8 cellular contexts compared by ENCODE assay signal in the genomic region with DNA sequence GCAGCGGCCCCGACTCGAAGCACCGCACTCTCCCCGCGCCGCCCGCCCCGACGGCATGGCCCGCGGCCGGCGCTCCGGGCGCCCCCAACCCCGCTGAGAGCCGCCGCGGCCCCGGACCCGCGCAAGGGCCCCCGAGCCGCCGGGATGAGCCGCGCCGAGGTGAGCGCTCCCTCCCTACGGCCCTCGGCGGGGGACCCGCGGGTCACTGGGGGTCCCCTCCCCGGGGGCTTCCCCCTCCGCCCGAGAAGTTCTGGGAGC. TPM values are rescaled to one million over a fixed set of nuclear protein-coding genes. Genes with fewer than 3 reads are reported as not detected.
DNase-seq lines count a peak whose midpoint lies in the region; ATAC-seq and TF ChIP-seq lines count a peak whose summit lies in the region.

No MANE protein-coding gene starts in this region.

- peaks cover 0 to 24% (median 8%) of the 10 kb centered on the region in 11 experiments; a peak in 10 of 22 replicates for H4K20me1 ChIP-seq in BLaER1 treated with 17β-estradiol and CSF1 and Interleukin-3, amounts not matched to agents 10 nM and 100 nM
- no peaks in the 10 kb centered on the region for H4K20me1 ChIP-seq in HCT116 (ENCODE audit: insufficient read depth)

- TF ChIP-seq RAD21 in HCT116 (IDR thresholded peaks at IDR 0.05; ENCODE audit: low read depth) (no peak), liver (IDR thresholded peaks at IDR 0.05) (no peak)

- under 1% methylated on average over 38 of the region's 38 CpGs for WGBS in liver
- 0% methylated on average over 13 of the region's 38 CpGs; no CpG with 5 or more reads in 1 of the 2 donors for WGBS in upper lobe of left lung, 2 donors

- H3K9me3 ChIP-seq in BLaER1 treated with 17β-estradiol and CSF1 and Interleukin-3, amounts not matched to agents 10 nM and 100 nM (replicated peaks in 1 of 11) = peaks cover 0 to 2% (median under 1%) of the 10 kb centered on the region in 11 experiments; a peak in 7 of 22 replicates
- H3K9me3 ChIP-seq in HCT116 (ENCODE audit: control insufficient read depth in 1 of 2, insufficient read depth in 1 of 2, low read depth in 1 of 2, low read length in 2 of 2) (no peaks in the 10 kb centered on the region), liver (ENCODE audit: control insufficient read depth in 4 of 4, low read length in 3 of 4) (no peaks in the 10 kb centered on the region), upper lobe of left lung (no peaks in the 10 kb centered on the region)

- no peak overlapping the region for H2AFZ ChIP-seq in HCT116 (ENCODE audit: low read depth, low read length, poor library complexity, severe bottlenecking)

- H3K79me2 ChIP-seq in HCT116 (ENCODE audit: insufficient read depth, low read length) = peaks cover 13% of the 10 kb centered on the region; the same call in 1 of the 2 replicates

- H3K4me3 Mint-ChIP-seq in activated naive CD8-positive, alpha-beta T cell = peak overlapping the region; percentile 80

- RAD21 ChIA-PET in HCT116 (lab: Charles Lee; ENCODE audit: low non-redundant PET in 1 of 2, low total read pairs in 2 of 2, uncharacterized antibody in 2 of 2, unreplicated experiment in 2 of 2) = interaction anchor here (2.3 to 3.0 kb wide), 2 partner anchors 207 kb away, joined by 10 to 16 read pairs; no protein-coding TSS in a partner anchor

- BruUV-seq in HCT116 (replicated peaks; lab: Mats Ljungman, UMichigan) = no TSS peak

- H3K9me2 ChIP-seq in HCT116 (ENCODE audit: insufficient read depth) = no peaks in the 10 kb centered on the region

- no peak for TF ChIP-seq POLR2A in HCT116 (IDR thresholded peaks at IDR 0.05; ENCODE audit: borderline replicate concordance, extremely low read depth, insufficient read depth, insufficient read length)
- TF ChIP-seq POLR2A in upper lobe of left lung (IDR thresholded peaks at IDR 0.05) = no peak

- peak overlapping the region; percentile 79 to 96 (median 88) for H3K9ac ChIP-seq in BLaER1 treated with 17β-estradiol and CSF1 and Interleukin-3, amounts not matched to agents 10 nM and 100 nM
- H3K9ac ChIP-seq in HCT116 (ENCODE audit: low read length) (peak overlapping the region; percentile 76), liver (ENCODE audit: low read depth in 1 of 2, low read length in 2 of 2) (peak overlapping the region; percentile 65 to 97)

- ATAC-seq in HCT116 (no peak), upper lobe of left lung (ENCODE audit: low FRiP score in 2 of 2) (no peak), HG02870 (IDR thresholded peaks at IDR 0.05; ENCODE audit: unreplicated experiment) (no peak)

- H3K36me3 ChIP-seq in BLaER1 treated with 17β-estradiol and CSF1 and Interleukin-3, amounts not matched to agents 10 nM and 100 nM = peaks cover 0 to 14% (median 2%) of the 10 kb centered on the region in 11 experiments; a peak in 10 of 22 replicates
- H3K36me3 ChIP-seq in HCT116 (ENCODE audit: control insufficient read depth in 1 of 2, insufficient read depth in 2 of 2, low read length in 2 of 2) (peaks cover 0 to under 1% of the 10 kb centered on the region in 2 experiments; a peak in 1 of 4 replicates), liver (ENCODE audit: control insufficient read depth in 4 of 4, insufficient read depth in 3 of 4, low read depth in 1 of 4, low read length in 3 of 4) (no peaks in the 10 kb centered on the region), upper lobe of left lung (no peaks in the 10 kb centered on the region)

- peaks cover 0 to 25% (median 20%) of the 10 kb centered on the region in 11 experiments; a peak in 12 of 22 replicates for H3K27me3 ChIP-seq in BLaER1 treated with 17β-estradiol and CSF1 and Interleukin-3, amounts not matched to agents 10 nM and 100 nM
- H3K27me3 ChIP-seq in HCT116 (ENCODE audit: insufficient read depth, low read length) (no peaks in the 10 kb centered on the region), liver (ENCODE audit: control insufficient read depth in 4 of 4, insufficient read depth in 4 of 4, low read length in 3 of 4) (no peaks in the 10 kb centered on the region), upper lobe of left lung (peaks cover 0 to 9% (median 0%) of the 10 kb centered on the region in 4 donors)

- H3K27me3 Mint-ChIP-seq in activated naive CD8-positive, alpha-beta T cell = peaks cover 10% of the 10 kb centered on the region

- CTCF ChIA-PET in HCT116 (lab: Charles Lee) = interaction anchor here (1.3 to 5.4 kb wide), 4 partner anchors 125 to 238 kb away, joined by 3 to 131 read pairs (median 26); no protein-coding TSS in a partner anchor

- no peaks in the 10 kb centered on the region for H3K36me3 Mint-ChIP-seq in activated naive CD8-positive, alpha-beta T cell

- peak overlapping the region; percentile 91 to 100 (median 99) for H3K4me2 ChIP-seq in BLaER1 treated with 17β-estradiol and CSF1 and Interleukin-3, amounts not matched to agents 10 nM and 100 nM
- peak overlapping the region; percentile 96 for H3K4me2 ChIP-seq in HCT116 (ENCODE audit: low read length)

- DNase-seq in HCT116 (ENCODE audit: low read depth, low spot score) (no peak), upper lobe of left lung (no peak), AG20443 (ENCODE audit: low spot score) (no peak), posterior vena cava (ENCODE audit: low spot score) (no peak)

- TF ChIP-seq CTCF in HCT116 (IDR thresholded peaks at IDR 0.05 in 2 of 3, conservative IDR thresholded peaks at IDR 0.05 in 1 of 3; ENCODE audit: borderline replicate concordance in 1 of 3, insufficient read depth in 1 of 3, low read depth in 2 of 3, low read length in 2 of 3) = no peak
- TF ChIP-seq CTCF in liver (IDR thresholded peaks at IDR 0.05; ENCODE audit: low read depth, low read length, missing input control) = no peak
- no peak for TF ChIP-seq CTCF in upper lobe of left lung (IDR thresholded peaks at IDR 0.05)

- no peak for TF ChIP-seq EP300 in upper lobe of left lung (IDR thresholded peaks at IDR 0.05)

- no peaks in the 10 kb centered on the region for H3K9me3 Mint-ChIP-seq in activated naive CD8-positive, alpha-beta T cell (ENCODE audit: low read depth)

- H3K27ac Mint-ChIP-seq in activated naive CD8-positive, alpha-beta T cell = no peak overlapping the region

- peaks cover 31 to 41% (median 35%) of the 10 kb centered on the region in 10 experiments for H3K4me1 ChIP-seq in BLaER1 treated with 17β-estradiol and CSF1 and Interleukin-3, amounts not matched to agents 10 nM and 100 nM
- H3K4me1 ChIP-seq in HCT116 (ENCODE audit: control insufficient read depth in 1 of 2, insufficient read depth in 2 of 2, low read length in 2 of 2) = peaks cover 10 to 48% of the 10 kb centered on the region in 2 experiments
- peaks cover 0 to 33% (median 20%) of the 10 kb centered on the region in 4 donors for H3K4me1 ChIP-seq in liver (ENCODE audit: control insufficient read depth in 4 of 4, insufficient read depth in 4 of 4, low read length in 3 of 4)
- H3K4me1 ChIP-seq in upper lobe of left lung = peaks cover 16 to 36% (median 27%) of the 10 kb centered on the region in 4 donors

- H3K4me3 ChIP-seq in BLaER1 treated with 17β-estradiol and CSF1 and Interleukin-3, amounts not matched to agents 10 nM and 100 nM = peak overlapping the region; percentile 81 to 95 (median 88)
- peak overlapping the region; percentile 61 to 73 for H3K4me3 ChIP-seq in HCT116 (replicated peaks in 1 of 2; ENCODE audit: low read depth in 1 of 2, low read length in 2 of 2)
- peak overlapping the region; percentile 66 to 79 (median 72) for H3K4me3 ChIP-seq in liver (ENCODE audit: low read depth in 1 of 3, low read length in 3 of 3)
- peak overlapping the region; percentile 43 to 82 (median 60) for H3K4me3 ChIP-seq in upper lobe of left lung

- H3K4me1 Mint-ChIP-seq in activated naive CD8-positive, alpha-beta T cell (ENCODE audit: low read depth) = peaks cover 20% of the 10 kb centered on the region

- intact Hi-C loops in HCT116 (cut with micrococcal nuclease) = loop anchor here (5.0 kb wide), 1 partner anchor 86 kb away; no protein-coding TSS in a partner anchor
- intact Hi-C loops in posterior vena cava (cut with DNase I) = loop anchor here in 1 of 2 donors (5.0 kb wide), 1 partner anchor 121 kb away; no protein-coding TSS in a partner anchor

- peak overlapping the region; percentile 73 to 92 (median 86) for H3K27ac ChIP-seq in BLaER1 treated with 17β-estradiol and CSF1 and Interleukin-3, amounts not matched to agents 10 nM and 100 nM
- H3K27ac ChIP-seq in HCT116 (ENCODE audit: low read depth, low read length) (peak overlapping the region; percentile 74), liver (ENCODE audit: low read depth in 1 of 2, low read length in 2 of 2) (peak overlapping the region; percentile 98), upper lobe of left lung (peak overlapping the region; percentile 96 to 99 (median 98))

- POLR2A ChIA-PET in HCT116 (lab: Charles Lee) = interaction anchor here (0.9 to 3.8 kb wide), 4 partner anchors 17 to 207 kb away, joined by 5 to 24 read pairs (median 6); a partner anchor contains a TSS

TF ChIP-seq in HCT116, 20 proteins besides CTCF, POLR2A, EP300 and RAD21:
- TF ChIP-seq TCF7L2 (IDR thresholded peaks at IDR 0.05; ENCODE audit: borderline replicate concordance, extremely low read depth, insufficient read depth, insufficient read length) = peak; percentile 5
- no peak for TF ChIP-seq FOSL1 (IDR thresholded peaks at IDR 0.05; ENCODE audit: low read depth)
TF ChIP-seq in HCT116: peak in this region for 1.

TF ChIP-seq in liver, 16 proteins besides CTCF, POLR2A, EP300 and RAD21 (continues in another document):
- TF ChIP-seq EGR1 (IDR thresholded peaks at IDR 0.05; ENCODE audit: low read depth in 2 of 2) = no peak
- no peak for TF ChIP-seq FOXA1 (IDR thresholded peaks at IDR 0.05)
- no peak for TF ChIP-seq YY1 (IDR thresholded peaks at IDR 0.05)
- TF ChIP-seq HNF4A (conservative IDR thresholded peaks at IDR 0.05) = no peak
- no peak for TF ChIP-seq HNF4G (IDR thresholded peaks at IDR 0.05)
- no peak for TF ChIP-seq JUND (IDR thresholded peaks at IDR 0.05)

RNA-seq across cellular contexts. Expression of a gene that starts 0.8 kb away (rescaled TPM):
- total RNA-seq in HCT116 (2021; ENCODE audit: unreplicated experiment) (9.0 TPM), liver (10 to 100 TPM in 1 of 2 donors, 1 to 10 TPM in 1; 4.3 to 17.8 TPM), upper lobe of left lung (10 to 100 TPM; 26.0 to 68.3 (median 37.0) TPM), posterior vena cava (100 to 1,000 TPM in 1 of 2 donors, 10 to 100 TPM in 1; 80.4 to 236 TPM)
- 4.9 and 7.1 TPM in 2 replicates for polyA plus RNA-seq in HCT116 (2012)
- 10 to 100 TPM in 1 of 2 donors, 1 to 10 TPM in 1; 5.1 to 11.2 TPM for polyA plus RNA-seq in liver

RNA-seq across cellular contexts. Expression of a gene that starts 56.4 kb away (rescaled TPM):
- total RNA-seq in HCT116 (2021; ENCODE audit: unreplicated experiment) (15.9 TPM), liver (1 to 10 TPM; 4.9 to 5.2 TPM), upper lobe of left lung (10 to 100 TPM in 4 of 6 donors, 1 to 10 TPM in 2; 2.1 to 24.0 (median 16.7) TPM), posterior vena cava (10 to 100 TPM; 27.5 to 32.6 TPM)
- polyA plus RNA-seq in HCT116 (2012) = 8.1 and 13.1 TPM in 2 replicates
- polyA plus RNA-seq in liver = 10 to 100 TPM in 1 of 2 donors, 1 to 10 TPM in 1; 4.6 to 11.2 TPM
